Comparison of ENCODE assay signal across 14 cellular contexts in genomic region chr5:111930905-111931461, GRCh38.
DNase-seq lines count a peak whose midpoint lies in the region; ATAC-seq, FAIRE-seq and TF ChIP-seq lines count a peak whose summit lies in the region.
"Had no signal": no experiment of that assay in that cellular context is flagged by ENCODE, and none has a peak within 500 bp of the region (broad histone marks: within the 10 kb centered on the region; RNA-seq: fewer than 3 reads in every experiment).

No MANE protein-coding gene starts in this region.

- FAIRE-seq in kidney (lab: Jason Lieb, UNC): no peak
- FAIRE-seq: endothelial cell of umbilical vein had no signal

- no peak for TF ChIP-seq EP300 in gastroesophageal sphincter (IDR thresholded peaks at IDR 0.05)

- peaks cover 0 to 8% (median 3%) of the 10 kb centered on the region in 3 donors for H3K4me1 ChIP-seq in gastroesophageal sphincter
- H3K4me1 ChIP-seq in kidney (ENCODE audit: control insufficient read depth in 1 of 2, insufficient read depth in 1 of 2, low read depth in 1 of 2, low read length in 2 of 2): no peaks in the 10 kb centered on the region

- H3K9me3 Mint-ChIP-seq in naive thymus-derived CD8-positive, alpha-beta T cell: peaks cover 0 to 7% (median 0%) of the 10 kb centered on the region in 9 donors
- H3K9me3 Mint-ChIP-seq: CD8-positive, alpha-beta T cell had no signal

- no peak overlapping the region for H3K9ac ChIP-seq in kidney (ENCODE audit: low read length in 2 of 2)

- H3K4me3 Mint-ChIP-seq in naive thymus-derived CD8-positive, alpha-beta T cell: no peak overlapping the region
- H3K4me3 Mint-ChIP-seq: brain; CD8-positive, alpha-beta T cell had no signal

- H3K36me3 Mint-ChIP-seq in naive thymus-derived CD8-positive, alpha-beta T cell: no peaks in the 10 kb centered on the region
- H3K36me3 Mint-ChIP-seq: brain; CD8-positive, alpha-beta T cell had no signal

- no peaks in the 10 kb centered on the region for H3K36me3 ChIP-seq in gastroesophageal sphincter
- no peaks in the 10 kb centered on the region for H3K36me3 ChIP-seq in kidney (ENCODE audit: control insufficient read depth in 1 of 2, insufficient read depth in 2 of 2, low read length in 2 of 2)

- ATAC-seq in GM18505 (IDR thresholded peaks at IDR 0.05; ENCODE audit: unreplicated experiment) (no peak), gastroesophageal sphincter (no peak)
- ATAC-seq in naive thymus-derived CD8-positive, alpha-beta T cell: no peak
- ATAC-seq: CD8-positive, alpha-beta T cell had no signal

- H3K4me1 Mint-ChIP-seq in naive thymus-derived CD8-positive, alpha-beta T cell: no peaks in the 10 kb centered on the region

- H3K9me3 ChIP-seq in gastroesophageal sphincter (no peaks in the 10 kb centered on the region), kidney (ENCODE audit: control insufficient read depth in 1 of 2, low read length in 2 of 2) (no peaks in the 10 kb centered on the region)

- intact Hi-C loops in kidney (cut with DNase I): no loop called here

- no peak overlapping the region for H3K27ac Mint-ChIP-seq in naive thymus-derived CD8-positive, alpha-beta T cell
- H3K27ac Mint-ChIP-seq: CD8-positive, alpha-beta T cell had no signal

- TF ChIP-seq CTCF in gastroesophageal sphincter (IDR thresholded peaks at IDR 0.05): no peak
- no peak for TF ChIP-seq CTCF in kidney (IDR thresholded peaks at IDR 0.05; ENCODE audit: borderline replicate concordance, extremely low read depth, insufficient read depth)

- H3K27ac ChIP-seq in gastroesophageal sphincter: no peak overlapping the region
- H3K27ac ChIP-seq in kidney (ENCODE audit: low read depth in 2 of 2, low read length in 2 of 2): no peak overlapping the region
- H3K27ac ChIP-seq: VCaP had no signal

- 83 to 100% methylated on average over 1 to 2 of the region's 2 CpGs for WGBS in gastroesophageal sphincter (ENCODE audit: low coverage in 1 of 2), 2 donors

- H3K4me3 ChIP-seq in gastroesophageal sphincter: no peak overlapping the region
- no peak overlapping the region for H3K4me3 ChIP-seq in kidney (ENCODE audit: low read length in 2 of 2)

- peaks cover 0 to 5% (median 0%) of the 10 kb centered on the region in 5 donors for H3K27me3 Mint-ChIP-seq in naive thymus-derived CD8-positive, alpha-beta T cell

- POLR2A ChIA-PET in naive thymus-derived CD8-positive, alpha-beta T cell (lab: Charles Lee): no interaction called here

- H3K27me3 ChIP-seq in gastroesophageal sphincter: no peaks in the 10 kb centered on the region

- peak; percentile 45 for DNase-seq in Daoy (ENCODE audit: low read depth)
- DNase-seq in LHCN-M2 (ENCODE audit: low read depth): peak; percentile 64
- peak; percentile 61 for DNase-seq in SKM-1 treated with dmso at 0.1 percent for 144 hours (lab: John Stamatoyannopoulos, UW; ENCODE audit: unreplicated experiment)
- peak; percentile 79 for DNase-seq in kidney tubule cell (ENCODE audit: low spot score)
- DNase-seq in naive thymus-derived CD8-positive, alpha-beta T cell: no peak
- DNase-seq in kidney: no peak
- DNase-seq: activated T-cell treated with anti-CD3 and anti-CD28 coated beads, Interleukin-2, amount 50 U/mL, for 48 hours; CD8-positive, alpha-beta T cell; MM.1S had no signal

- TF ChIP-seq POLR2A in GM18505 (IDR thresholded peaks at IDR 0.05; ENCODE audit: borderline replicate concordance, extremely low read depth, insufficient read depth, insufficient read length) (no peak), gastroesophageal sphincter (IDR thresholded peaks at IDR 0.05) (no peak)

Comparison
In these comparisons a context has a peak if more than half of its experiments do, and no peak if none do; other contexts are left out.
1. DNase-seq: peak in Daoy (single experiment), LHCN-M2 (single experiment), SKM-1 treated with dmso at 0.1 percent for 144 hours (single experiment) and kidney tubule cell (single experiment); none in naive thymus-derived CD8-positive, alpha-beta T cell (0 of 10) and kidney (single experiment).